8 cellular contexts compared by ENCODE assay signal in genomic region chr19:1942078-1942933, GRCh38. TPM values are rescaled to one million over a fixed set of nuclear protein-coding genes. Genes with fewer than 3 reads are reported as not detected.
A peak's percentile ranks its signal among the peaks of the same experiment; 100 is the strongest.
DNase-seq lines count a peak whose midpoint lies in the region; ATAC-seq and TF ChIP-seq lines count a peak whose summit lies in the region.

No MANE protein-coding gene starts in this region.

- WGBS in endodermal cell (ENCODE audit: insufficient coverage in 1 of 2, insufficient read length in 1 of 2), 2 experiments = 2 to 5% methylated on average over 17 to 40 of the region's 40 CpGs

- DNase-seq in CD14-positive monocyte (ENCODE audit: low spot score) (peak; percentile 77), GM23338 (ENCODE audit: low spot score) (peak; percentile 93), NCI-H82 treated with DMSO at 0.1 percent for 48 hours (lab: John Stamatoyannopoulos, UW; ENCODE audit: unreplicated experiment) (peak; percentile 12), endodermal cell (peak; percentile 95), mesothelial cell of epicardium (ENCODE audit: low spot score in 2 of 2, unreplicated experiment in 2 of 2) (peak; percentile 67 to 81)
- peak; percentile 83 for DNase-seq in activated CD8-positive, alpha-beta memory T cell treated with anti-CD3 and anti-CD28 coated beads, Interleukin-2, amount 50 U/mL, for 48 hours
- DNase-seq in stimulated activated CD8-positive, alpha-beta memory T cell treated with anti-CD3 and anti-CD28 coated beads, Interleukin-2, amount 100 ng/mL, for 48 hours (ENCODE audit: low read depth in 2 of 2) = peak; percentile 59 to 61

- H3K4me3 Mint-ChIP-seq in CD14-positive monocyte (peak overlapping the region; percentile 93 to 99), GM23338 (peak overlapping the region; percentile 95), endodermal cell (peak overlapping the region; percentile 86), mesothelial cell of epicardium (peak overlapping the region; percentile 88)

- H3K27me3 ChIP-seq in GM23338 (ENCODE audit: insufficient read depth) (no peaks in the 10 kb centered on the region), endodermal cell (ENCODE audit: control insufficient read depth, insufficient read depth, low read length, poor library complexity, severe bottlenecking) (no peaks in the 10 kb centered on the region)

- H3K9me3 Mint-ChIP-seq in CD14-positive monocyte (peaks cover 0 to 1% (median 0%) of the 10 kb centered on the region in 7 donors), GM23338 (no peaks in the 10 kb centered on the region), endodermal cell (no peaks in the 10 kb centered on the region), mesothelial cell of epicardium (no peaks in the 10 kb centered on the region)

- peak overlapping the region; percentile 88 for H3K27ac ChIP-seq in GM23338 (ENCODE audit: low read depth)
- H3K27ac ChIP-seq in endodermal cell (ENCODE audit: low read depth, low read length) = peak overlapping the region; percentile 90

- ATAC-seq in GM23338 (peak; percentile 74), GM21447 (IDR thresholded peaks at IDR 0.05; ENCODE audit: unreplicated experiment) (no peak)

- no peaks in the 10 kb centered on the region for H3K36me3 ChIP-seq in GM23338 (ENCODE audit: insufficient read depth)
- H3K36me3 ChIP-seq in endodermal cell (ENCODE audit: control insufficient read depth, insufficient read depth, low read length) = no peaks in the 10 kb centered on the region

- H3K4me3 ChIP-seq in GM23338 = peak overlapping the region; percentile 90
- H3K4me3 ChIP-seq in endodermal cell (ENCODE audit: low read length) = peak overlapping the region; percentile 96

- intact Hi-C loops in CD14-positive monocyte (cut with micrococcal nuclease) = no loop called here

- H3K4me1 ChIP-seq in GM23338 (ENCODE audit: insufficient read depth) = peaks cover 18% of the 10 kb centered on the region
- H3K4me1 ChIP-seq in endodermal cell (ENCODE audit: control insufficient read depth, insufficient read depth, low read length) = no peaks in the 10 kb centered on the region

- no peaks in the 10 kb centered on the region for H3K9me2 ChIP-seq in GM23338 (ENCODE audit: insufficient read depth)

- H3F3A ChIP-seq in GM23338 (replicated peaks; ENCODE audit: low read depth) = peaks cover 10% of the 10 kb centered on the region

- H2AFZ ChIP-seq in GM23338 = peak overlapping the region; percentile 69; the same call in 1 of the 2 replicates

- H3K4me1 Mint-ChIP-seq in CD14-positive monocyte (peaks cover 39% of the 10 kb centered on the region), GM23338 (peaks cover 20% of the 10 kb centered on the region), endodermal cell (peaks cover 19% of the 10 kb centered on the region), mesothelial cell of epicardium (peaks cover 26% of the 10 kb centered on the region)

- H3K27me3 Mint-ChIP-seq in CD14-positive monocyte (ENCODE audit: low read depth in 3 of 3) (peaks cover 0 to 2% (median 1%) of the 10 kb centered on the region in 3 donors), GM23338 (ENCODE audit: insufficient read depth, low read depth, poor library complexity) (peaks cover 20% of the 10 kb centered on the region), endodermal cell (ENCODE audit: insufficient read depth) (no peaks in the 10 kb centered on the region), mesothelial cell of epicardium (ENCODE audit: low read depth) (no peaks in the 10 kb centered on the region)

- H3K27ac Mint-ChIP-seq in CD14-positive monocyte (peak overlapping the region; percentile 96 to 99 (median 98)), GM23338 (peak overlapping the region; percentile 95), endodermal cell (peak overlapping the region; percentile 91), mesothelial cell of epicardium (peak overlapping the region; percentile 96)

- H3K36me3 Mint-ChIP-seq in CD14-positive monocyte (peaks cover 0 to 10% of the 10 kb centered on the region in 2 donors), GM23338 (ENCODE audit: low read depth) (no peaks in the 10 kb centered on the region; the same call in 1 of the 3 replicates), endodermal cell (ENCODE audit: low read depth) (peaks cover 4% of the 10 kb centered on the region), mesothelial cell of epicardium (no peaks in the 10 kb centered on the region)

- no peaks in the 10 kb centered on the region for H3K9me3 ChIP-seq in endodermal cell (ENCODE audit: control insufficient read depth, low read length)

- TF ChIP-seq CTCF in CD14-positive monocyte (IDR thresholded peaks at IDR 0.05) (no peak), GM23338 (conservative IDR thresholded peaks at IDR 0.05; ENCODE audit: low read depth in 2 of 2) (no peak), endodermal cell (conservative IDR thresholded peaks at IDR 0.05) (no peak), mesothelial cell of epicardium (IDR thresholded peaks at IDR 0.05; ENCODE audit: unreplicated experiment) (no peak)

- H3K9ac ChIP-seq in endodermal cell (ENCODE audit: extremely low read depth, low read length, poor library complexity, severe bottlenecking) = peak overlapping the region; percentile 81

- peak overlapping the region; percentile 92 for H3K4me2 ChIP-seq in GM23338

- H3K79me2 ChIP-seq in GM23338 (replicated peaks; ENCODE audit: insufficient read depth) = peaks cover 56% of the 10 kb centered on the region

- H4K20me1 ChIP-seq in GM23338 (replicated peaks; ENCODE audit: insufficient read depth) = peaks cover 23% of the 10 kb centered on the region

TF ChIP-seq in GM23338, 12 proteins besides CTCF, POLR2A, EP300 and RAD21:
- TF ChIP-seq EZH2phosphoT487 (IDR thresholded peaks at IDR 0.05; ENCODE audit: unreplicated experiment) (no peak), ETS1 (IDR thresholded peaks at IDR 0.05) (peak; percentile 67), STAT1 (IDR thresholded peaks at IDR 0.05; ENCODE audit: unreplicated experiment) (no peak), POLR2AphosphoS5 (IDR thresholded peaks at IDR 0.05; ENCODE audit: low read depth) (peak; percentile 41), EZH2 (IDR thresholded peaks at IDR 0.05; ENCODE audit: low read depth, unreplicated experiment) (no peak)

RNA-seq across cellular contexts. Expression of gene CSNK1G2, which starts 1.3 kb away (rescaled TPM):
- polyA plus RNA-seq in CD14-positive monocyte (10 to 100 TPM; 10.8 to 20.3 TPM), GM23338 (2016; fragmentation: Nextera tagmentation; extraction: Ambion mirVana) (39.6 and 55.9 TPM in 2 replicates)
- total RNA-seq in GM23338 (2014; rRNA removed; shearing (Covaris generic)) = 113 and 147 TPM in 2 replicates
- total RNA-seq in endodermal cell (100 to 1,000 TPM; 111 to 112 TPM), mesothelial cell of epicardium (79.1 to 84.0 TPM (median 81.8 TPM) in 3 replicates)
- polyA plus RNA-seq in endodermal cell (2013, experiment 1 of 2) = 107 TPM
- 98.1 TPM for polyA plus RNA-seq in endodermal cell (2013, experiment 2 of 2)

RNA-seq across cellular contexts. Expression of gene ADAT3, which starts 37.1 kb away (rescaled TPM):
- polyA plus RNA-seq in CD14-positive monocyte (1 to 10 TPM; 2.7 to 3.2 TPM), GM23338 (2016; fragmentation: Nextera tagmentation; extraction: Ambion mirVana) (7.8 and 7.9 TPM in 2 replicates)
- 10.6 and 12.4 TPM in 2 replicates for total RNA-seq in GM23338 (2014; rRNA removed; shearing (Covaris generic))
- total RNA-seq in endodermal cell (10 to 100 TPM in 1 of 2 donors, 1 to 10 TPM in 1; 9.9 to 13.8 TPM), mesothelial cell of epicardium (14.2 to 17.2 TPM (median 15.5 TPM) in 3 replicates)
- polyA plus RNA-seq in endodermal cell (2013, experiment 1 of 2) = 4.5 TPM
- 3.1 TPM for polyA plus RNA-seq in endodermal cell (2013, experiment 2 of 2)

RNA-seq across cellular contexts. Expression of gene SCAMP4, which starts 37.1 kb away (rescaled TPM):
- 10 to 100 TPM; 11.9 to 15.4 TPM for polyA plus RNA-seq in CD14-positive monocyte
- total RNA-seq in GM23338 (2014; rRNA removed; shearing (Covaris generic)) = 87.0 and 106 TPM in 2 replicates
- polyA plus RNA-seq in GM23338 (2016; fragmentation: Nextera tagmentation; extraction: Ambion mirVana) = 35.5 and 39.4 TPM in 2 replicates
- total RNA-seq in endodermal cell = 10 to 100 TPM; 69.6 to 75.3 TPM
- 46.5 TPM for polyA plus RNA-seq in endodermal cell (2013, experiment 1 of 2)
- 42.9 TPM for polyA plus RNA-seq in endodermal cell (2013, experiment 2 of 2)
- total RNA-seq in mesothelial cell of epicardium = 93.5 to 97.7 TPM (median 93.5 TPM) in 3 replicates

RNA-seq across cellular contexts. Expression of gene ABHD17A, which starts 57.0 kb away (rescaled TPM):
- polyA plus RNA-seq in CD14-positive monocyte (10 to 100 TPM; 69.8 to 79.0 TPM), GM23338 (2016; fragmentation: Nextera tagmentation; extraction: Ambion mirVana) (34.2 and 37.1 TPM in 2 replicates)
- 68.8 and 99.9 TPM in 2 replicates for total RNA-seq in GM23338 (2014; rRNA removed; shearing (Covaris generic))
- total RNA-seq in endodermal cell (10 to 100 TPM; 50.6 to 52.9 TPM), mesothelial cell of epicardium (59.4 to 67.2 TPM (median 62.0 TPM) in 3 replicates)
- polyA plus RNA-seq in endodermal cell (2013, experiment 1 of 2) = 45.1 TPM
- polyA plus RNA-seq in endodermal cell (2013, experiment 2 of 2) = 45.7 TPM

Comparison
In these comparisons a context has a peak if more than half of its experiments do, and no peak if none do; other contexts are left out.
1. DNase-seq: peak in every context shown above with its lines; median percentile 95 in endodermal cell; 93 in GM23338; 83 in activated CD8-positive, alpha-beta memory T cell treated with anti-CD3 and anti-CD28 coated beads, Interleukin-2, amount 50 U/mL, for 48 hours; 77 in CD14-positive monocyte; 74 in mesothelial cell of epicardium; 60 in stimulated activated CD8-positive, alpha-beta memory T cell treated with anti-CD3 and anti-CD28 coated beads, Interleukin-2, amount 100 ng/mL, for 48 hours; 12 in NCI-H82 treated with DMSO at 0.1 percent for 48 hours.